1 cellular context compared by ENCODE assay signal in genomic region chr1:223020770-223021169, GRCh38.
TF ChIP-seq lines count a peak whose summit lies in the region.

No MANE protein-coding gene starts in this region.

TF ChIP-seq in GM23338, 12 proteins besides CTCF, POLR2A, EP300 and RAD21:
- TF ChIP-seq ZNF462 (CRISPR knock-in tag; IDR thresholded peaks at IDR 0.05) (no peak), NANOG (IDR thresholded peaks at IDR 0.05; ENCODE audit: borderline replicate concordance) (no peak), ZNF331 (CRISPR knock-in tag; IDR thresholded peaks at IDR 0.05; ENCODE audit: low read depth) (no peak), EZH2phosphoT487 (IDR thresholded peaks at IDR 0.05; ENCODE audit: unreplicated experiment) (no peak), CREB1 (CRISPR knock-in tag; IDR thresholded peaks at IDR 0.05; ENCODE audit: low read depth) (no peak), REST (IDR thresholded peaks at IDR 0.05; ENCODE audit: unreplicated experiment) (no peak), ZNF114 (CRISPR knock-in tag; IDR thresholded peaks at IDR 0.05) (no peak)
